11 cellular contexts compared by ENCODE assay signal in genomic region chr3:136932518-136932917, GRCh38. TPM values are rescaled to one million over a fixed set of nuclear protein-coding genes. Genes with fewer than 3 reads are reported as not detected.
DNase-seq lines count a peak whose midpoint lies in the region; ATAC-seq, FAIRE-seq and TF ChIP-seq lines count a peak whose summit lies in the region.
"Had no signal": no experiment of that assay in that cellular context is flagged by ENCODE, and none has a peak within 500 bp of the region (broad histone marks: within the 10 kb centered on the region; RNA-seq: fewer than 3 reads in every experiment).

No MANE protein-coding gene starts in this region.

- H3K9me3 Mint-ChIP-seq in activated CD4-positive, alpha-beta T cell treated with anti-CD3 and anti-CD28 coated beads, Interleukin-2, amount 10 ng/mL, durations not matched to agents 24 days and 14 days = no peaks in the 10 kb centered on the region
- no peaks in the 10 kb centered on the region for H3K9me3 Mint-ChIP-seq in dendritic cell treated with granulocyte-macrophage colony-stimulating factor and Interleukin-4, amounts not matched to agents 40 ng/mL and 50 ng/mL, for 4 days

- peaks cover 40% of the 10 kb centered on the region for H3K4me1 Mint-ChIP-seq in activated CD4-positive, alpha-beta T cell treated with anti-CD3 and anti-CD28 coated beads, Interleukin-2, amount 10 ng/mL, durations not matched to agents 24 days and 14 days
- H3K4me1 Mint-ChIP-seq in dendritic cell treated with granulocyte-macrophage colony-stimulating factor and Interleukin-4, amounts not matched to agents 40 ng/mL and 50 ng/mL, for 4 days (ENCODE audit: low read depth) = peaks cover 46% of the 10 kb centered on the region

- H3K4me3 Mint-ChIP-seq in activated CD4-positive, alpha-beta T cell treated with anti-CD3 and anti-CD28 coated beads, Interleukin-2, amount 10 ng/mL, durations not matched to agents 24 days and 14 days = peak overlapping the region; percentile 12
- peak overlapping the region; percentile 64 for H3K4me3 Mint-ChIP-seq in dendritic cell treated with granulocyte-macrophage colony-stimulating factor and Interleukin-4, amounts not matched to agents 40 ng/mL and 50 ng/mL, for 4 days

- no peak for DNase-seq in activated CD4-positive, alpha-beta T cell treated with anti-CD3 and anti-CD28 coated beads, Interleukin-2, amount 10 ng/mL, durations not matched to agents 24 days and 14 days
- no peak for DNase-seq in activated CD4-positive, alpha-beta T cell treated with anti-CD3 and anti-CD28 coated beads for 1 hour
- DNase-seq in pons (ENCODE audit: low spot score) (peak; percentile 43), NCI-H1694 treated with DMSO at 0.1 percent for 48 hours (lab: John Stamatoyannopoulos, UW) (no peak), HTR-8/SVneo (ENCODE audit: insufficient read length, low spot score) (no peak), HEK293T (ENCODE audit: extremely low spot score) (no peak)
- DNase-seq: OCI-M1, sigmoid colon had no signal

- ATAC-seq in HG02798 (IDR thresholded peaks at IDR 0.05; ENCODE audit: poor library complexity, unreplicated experiment) = peak; percentile 51

- POLR2A ChIA-PET in HEK293T (lab: Yijun Ruan, JAX) = no interaction called here

- H3K27ac Mint-ChIP-seq in activated CD4-positive, alpha-beta T cell treated with anti-CD3 and anti-CD28 coated beads, Interleukin-2, amount 10 ng/mL, durations not matched to agents 24 days and 14 days = peak overlapping the region; percentile 83
- peak overlapping the region; percentile 87 for H3K27ac Mint-ChIP-seq in dendritic cell treated with granulocyte-macrophage colony-stimulating factor and Interleukin-4, amounts not matched to agents 40 ng/mL and 50 ng/mL, for 4 days

- no peak for FAIRE-seq in HTR-8/SVneo (lab: Jason Lieb, UNC)
- FAIRE-seq: A204.1 had no signal

- peaks cover 64% of the 10 kb centered on the region for H3K36me3 Mint-ChIP-seq in activated CD4-positive, alpha-beta T cell treated with anti-CD3 and anti-CD28 coated beads, Interleukin-2, amount 10 ng/mL, durations not matched to agents 24 days and 14 days (ENCODE audit: low read depth)
- peaks cover 54% of the 10 kb centered on the region for H3K36me3 Mint-ChIP-seq in dendritic cell treated with granulocyte-macrophage colony-stimulating factor and Interleukin-4, amounts not matched to agents 40 ng/mL and 50 ng/mL, for 4 days (ENCODE audit: low read depth)

- intact Hi-C loops in activated CD4-positive, alpha-beta T cell treated with anti-CD3 and anti-CD28 coated beads, Interleukin-2, amount 10 ng/mL, durations not matched to agents 24 days and 14 days (cut with micrococcal nuclease) = loop anchor here (2.0 to 5.0 kb wide), 2 partner anchors 14 to 35 kb away; no protein-coding TSS in a partner anchor
- intact Hi-C loops in dendritic cell treated with granulocyte-macrophage colony-stimulating factor and Interleukin-4, amounts not matched to agents 40 ng/mL and 50 ng/mL, for 4 days (cut with micrococcal nuclease) = loop anchor here (5.0 to 10.0 kb wide), 4 partner anchors 48 to 738 kb away; partner anchors contain the start of gene MSL2

- CTCF ChIA-PET in HEK293T (lab: Yijun Ruan, JAX) = no interaction called here

- H3K27me3 Mint-ChIP-seq in activated CD4-positive, alpha-beta T cell treated with anti-CD3 and anti-CD28 coated beads, Interleukin-2, amount 10 ng/mL, durations not matched to agents 24 days and 14 days = no peaks in the 10 kb centered on the region
- no peaks in the 10 kb centered on the region for H3K27me3 Mint-ChIP-seq in dendritic cell treated with granulocyte-macrophage colony-stimulating factor and Interleukin-4, amounts not matched to agents 40 ng/mL and 50 ng/mL, for 4 days

TF ChIP-seq in HEK293T, 16 proteins besides CTCF, POLR2A, EP300 and RAD21:
- TF ChIP-seq SUZ12 (IDR thresholded peaks at IDR 0.05) (no peak), L3MBTL2 (conservative IDR thresholded peaks at IDR 0.05) (no peak), FOXA1 (IDR thresholded peaks at IDR 0.05) (no peak), ZNF384 (IDR thresholded peaks at IDR 0.05) (no peak), LEF1 (IDR thresholded peaks at IDR 0.05; ENCODE audit: borderline replicate concordance) (no peak), TARDBP (IDR thresholded peaks at IDR 0.05) (no peak), FOXK2 (IDR thresholded peaks at IDR 0.05) (no peak), ARNT (IDR thresholded peaks at IDR 0.05) (no peak), CTBP1 (IDR thresholded peaks at IDR 0.05; ENCODE audit: borderline replicate concordance) (no peak)
- TF ChIP-seq, protein P1, sequence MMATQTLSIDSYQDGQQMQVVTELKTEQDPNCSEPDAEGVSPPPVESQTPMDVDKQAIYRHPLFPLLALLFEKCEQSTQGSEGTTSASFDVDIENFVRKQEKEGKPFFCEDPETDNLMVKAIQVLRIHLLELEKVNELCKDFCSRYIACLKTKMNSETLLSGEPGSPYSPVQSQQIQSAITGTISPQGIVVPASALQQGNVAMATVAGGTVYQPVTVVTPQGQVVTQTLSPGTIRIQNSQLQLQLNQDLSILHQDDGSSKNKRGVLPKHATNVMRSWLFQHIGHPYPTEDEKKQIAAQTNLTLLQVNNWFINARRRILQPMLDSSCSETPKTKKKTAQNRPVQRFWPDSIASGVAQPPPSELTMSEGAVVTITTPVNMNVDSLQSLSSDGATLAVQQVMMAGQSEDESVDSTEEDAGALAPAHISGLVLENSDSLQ (IDR thresholded peaks at IDR 0.05) = no peak

RNA-seq across cellular contexts. Expression of gene IL20RB, which starts 25.3 kb away (rescaled TPM):
- 1.5 and 1.8 TPM in 2 replicates for total RNA-seq in activated CD4-positive, alpha-beta T cell treated with anti-CD3 and anti-CD28 coated beads, Interleukin-2, amount 10 ng/mL, durations not matched to agents 24 days and 14 days
